Comparison of ENCODE assay signal across 1 cellular context in genomic region chrX:66638591-66639500, GRCh38.
TF ChIP-seq lines count a peak whose summit lies in the region.

EDA2R (minus strand) TSS chrX:66639078; CDS start chrX:66616020, 23,058 bp downstream.

TF ChIP-seq in GM12878, 131 proteins besides CTCF, POLR2A, EP300 and RAD21 (continued from another document):
- no peak for TF ChIP-seq ATF7 (IDR thresholded peaks at IDR 0.05; ENCODE audit: low read depth)
- TF ChIP-seq POU2F2 (IDR thresholded peaks at IDR 0.05; ENCODE audit: borderline replicate concordance, low read depth, low read length) = 0 out of 3 replicates have a peak, but pooled peaks have one; percentile 10
- TF ChIP-seq HCFC1 (IDR thresholded peaks at IDR 0.05; ENCODE audit: low read length) = no peak
- TF ChIP-seq SPI1 (IDR thresholded peaks at IDR 0.05; ENCODE audit: borderline replicate concordance, insufficient read depth, low read depth, low read length) = peak; percentile 60; the same call in 1 of the 2 replicates
- 0 out of 2 replicates have a peak, but pooled peaks have one; percentile 33 for TF ChIP-seq EED (IDR thresholded peaks at IDR 0.05; ENCODE audit: low read depth)
